In the genomic region with DNA sequence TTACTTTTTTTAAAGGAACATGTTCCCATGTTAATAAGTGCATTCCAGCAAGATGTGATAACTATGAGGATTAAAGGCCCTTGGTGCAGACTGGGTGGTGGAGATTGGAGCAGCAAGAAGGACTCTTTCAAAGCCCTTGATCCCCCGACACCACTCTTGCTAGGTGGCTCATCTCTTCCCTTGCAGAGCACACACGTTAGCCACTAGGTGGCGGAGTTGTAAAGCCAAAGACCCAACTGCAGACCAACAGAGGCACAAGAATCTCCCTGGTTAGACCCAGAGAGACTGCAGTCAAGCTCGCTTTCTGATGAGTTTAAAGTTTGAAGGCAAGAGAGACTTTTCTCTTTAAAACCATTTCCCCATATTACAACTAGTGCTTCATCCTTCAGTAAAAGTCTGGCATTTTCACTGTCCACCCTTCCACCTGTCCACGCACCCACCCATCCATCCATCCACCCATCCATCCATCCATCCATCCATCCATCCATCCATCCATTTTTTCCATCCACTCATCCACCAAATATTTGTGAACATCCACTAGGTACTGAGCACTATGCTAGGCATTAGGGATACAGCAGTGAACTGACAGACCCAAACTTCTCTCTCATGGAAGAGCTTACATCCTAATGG, we compare ENCODE assay signal across 8 cellular contexts.
A peak's percentile ranks its signal among the peaks of the same experiment; 100 is the strongest.
DNase-seq lines count a peak whose midpoint lies in the region; ATAC-seq and TF ChIP-seq lines count a peak whose summit lies in the region.

No MANE protein-coding gene starts in this region.

- H3K79me1 ChIP-seq in IMR-90 (ENCODE audit: low read depth in 1 of 2, low read length in 2 of 2) = no peaks in the 10 kb centered on the region

- in situ Hi-C loops in IMR-90 (cut with MboI; ENCODE audit: low sequenced_read_pairs) = loop anchor here (5.0 kb wide), 1 partner anchor 496 kb away; no protein-coding TSS in a partner anchor

- intact Hi-C loops in IMR-90 (cut with micrococcal nuclease) (loop anchor here (1.0 to 5.0 kb wide), 3 partner anchors 493 to 766 kb away; a partner anchor contains a TSS), PC-3 (cut with micrococcal nuclease) (loop anchor here (1.0 kb wide), 1 partner anchor 509 kb away; no protein-coding TSS in a partner anchor), upper lobe of right lung (cut with DNase I) (no loop called here)

- ATAC-seq in IMR-90 (ENCODE audit: low read depth) (peak; percentile 99), PC-3 (peak; percentile 69), upper lobe of right lung (peak; percentile 93)

- H4K91ac ChIP-seq in IMR-90 (ENCODE audit: insufficient read depth, low read depth, low read length) = no peak overlapping the region

- H3K36me3 ChIP-seq in IMR-90 (ENCODE audit: control insufficient read depth, insufficient read depth, low read length) = no peaks in the 10 kb centered on the region
- H3K36me3 ChIP-seq in PC-3 (ENCODE audit: low read depth, low read length) = no peaks in the 10 kb centered on the region
- H3K36me3 ChIP-seq in osteoblast (ENCODE audit: insufficient read depth, low read length) = no peaks in the 10 kb centered on the region
- H3K36me3 ChIP-seq in upper lobe of right lung = no peaks in the 10 kb centered on the region

- TF ChIP-seq POLR2A in IMR-90 (IDR thresholded peaks at IDR 0.05; ENCODE audit: low read depth, low read length) = no peak

- CTCF ChIA-PET in IMR-90 (lab: Yijun Ruan, JAX) (interaction anchor here (0.6 to 1.0 kb wide), 3 partner anchors 73 to 489 kb away, joined by 3 to 5 read pairs (median 4); no protein-coding TSS in a partner anchor), PC-3 (lab: Charles Lee) (no interaction called here)

- no peak overlapping the region for H4K8ac ChIP-seq in IMR-90 (ENCODE audit: low read depth in 2 of 2, low read length in 2 of 2)

- H2BK15ac ChIP-seq in IMR-90 (ENCODE audit: low read depth, low read length) = no peak overlapping the region

- H4K20me1 ChIP-seq in IMR-90 (ENCODE audit: insufficient read depth, low read length) (no peaks in the 10 kb centered on the region), PC-3 (ENCODE audit: low read length) (no peaks in the 10 kb centered on the region), osteoblast (ENCODE audit: insufficient read depth, low read length) (no peaks in the 10 kb centered on the region)

- H3K9me1 ChIP-seq in IMR-90 (ENCODE audit: insufficient read depth, low read length) = no peaks in the 10 kb centered on the region

- no peaks in the 10 kb centered on the region for H3K9me3 ChIP-seq in IMR-90 (ENCODE audit: control insufficient read depth, insufficient read depth, low read length)
- H3K9me3 ChIP-seq in PC-3 (ENCODE audit: low read length) = no peaks in the 10 kb centered on the region
- H3K9me3 ChIP-seq in osteoblast (ENCODE audit: low read depth, low read length) = no peaks in the 10 kb centered on the region
- no peaks in the 10 kb centered on the region for H3K9me3 ChIP-seq in upper lobe of right lung

- peak; percentile 95 for TF ChIP-seq CTCF in IMR-90 (conservative IDR thresholded peaks at IDR 0.05; ENCODE audit: low read depth, low read length)
- peak; percentile 82 for TF ChIP-seq CTCF in PC-3 (conservative IDR thresholded peaks at IDR 0.05; ENCODE audit: low read depth, low read length)
- peak; percentile 94 for TF ChIP-seq CTCF in foreskin fibroblast (IDR thresholded peaks at IDR 0.05; ENCODE audit: low read depth, low read length)
- peak; percentile 83 for TF ChIP-seq CTCF in osteoblast (IDR thresholded peaks at IDR 0.05; ENCODE audit: extremely low read depth, low read depth, low read length)
- peak; percentile 86 for TF ChIP-seq CTCF in upper lobe of right lung (IDR thresholded peaks at IDR 0.05)

- no peaks in the 10 kb centered on the region; the same call in 1 of the 2 replicates for H3K27me3 ChIP-seq in IMR-90 (ENCODE audit: control insufficient read depth, insufficient read depth, low read length)
- H3K27me3 ChIP-seq in PC-3 (ENCODE audit: low read length) = peaks cover 15% of the 10 kb centered on the region; the same call in 1 of the 2 replicates
- H3K27me3 ChIP-seq in osteoblast (ENCODE audit: insufficient read depth, low read length) = no peaks in the 10 kb centered on the region
- H3K27me3 ChIP-seq in upper lobe of right lung = no peaks in the 10 kb centered on the region

- WGBS in IMR-90 (ENCODE audit: extremely low coverage in 2 of 2, insufficient read length in 1 of 2), 2 experiments = no CpG with 5 or more reads among the region's 5 CpGs

- H3K9me2 ChIP-seq in PC-3 (replicated peaks; ENCODE audit: low read length) = no peaks in the 10 kb centered on the region

- no peak overlapping the region for H2BK5ac ChIP-seq in IMR-90 (ENCODE audit: low read depth, low read length, poor library complexity, severe bottlenecking)

- no peak overlapping the region for H3K23ac ChIP-seq in IMR-90 (ENCODE audit: low read depth, low read length)

- H3K9ac ChIP-seq in IMR-90 (ENCODE audit: low read depth, low read length) = no peak overlapping the region
- no peak overlapping the region for H3K9ac ChIP-seq in PC-3 (ENCODE audit: low read length)

- TF ChIP-seq RAD21 in IMR-90 (IDR thresholded peaks at IDR 0.05; ENCODE audit: low read length) = peak; percentile 97

- POLR2A ChIA-PET in IMR-90 (lab: Charles Lee; ENCODE audit: unreplicated experiment) (no interaction called here), PC-3 (lab: Charles Lee; ENCODE audit: unreplicated experiment) (no interaction called here)

- H3K27ac ChIP-seq in IMR-90 (ENCODE audit: insufficient read depth, low read length) = no peak overlapping the region
- no peak overlapping the region for H3K27ac ChIP-seq in PC-3 (ENCODE audit: low read length)
- H3K27ac ChIP-seq in osteoblast (ENCODE audit: low read depth, low read length) = no peak overlapping the region
- no peak overlapping the region for H3K27ac ChIP-seq in upper lobe of right lung

- H2AFZ ChIP-seq in IMR-90 (replicated peaks; ENCODE audit: low read length, poor library complexity) = no peak overlapping the region
- no peak overlapping the region for H2AFZ ChIP-seq in PC-3 (ENCODE audit: low read length)
- H2AFZ ChIP-seq in osteoblast (ENCODE audit: low read length) = no peak overlapping the region

- H3K56ac ChIP-seq in IMR-90 (ENCODE audit: extremely low read depth, insufficient read depth, low read length) = no peak overlapping the region

- no peak overlapping the region for H2BK20ac ChIP-seq in IMR-90 (ENCODE audit: low read depth, low read length)

- H3K14ac ChIP-seq in IMR-90 (replicated peaks; ENCODE audit: low read depth, low read length) = no peak overlapping the region

- no peak overlapping the region for H3K4ac ChIP-seq in IMR-90 (ENCODE audit: low read depth, low read length)

- H3F3A ChIP-seq in PC-3 (ENCODE audit: low read length, unreplicated experiment) = no peaks in the 10 kb centered on the region

- H3K18ac ChIP-seq in IMR-90 (ENCODE audit: low read depth, low read length) = no peak overlapping the region

- H3K4me1 ChIP-seq in IMR-90 (ENCODE audit: control insufficient read depth, insufficient read depth, low read length) (no peaks in the 10 kb centered on the region), PC-3 (ENCODE audit: insufficient read depth, low read length) (no peaks in the 10 kb centered on the region), osteoblast (ENCODE audit: insufficient read depth, low read length) (no peaks in the 10 kb centered on the region), upper lobe of right lung (no peaks in the 10 kb centered on the region)

- DNase-seq in C1 segment of cervical spinal cord (lab: John Stamatoyannopoulos, UW) (peak in 12 of 14 donors; percentile 3 to 50 (median 18)), GM19238 (ENCODE audit: insufficient read length, low spot score) (peak; percentile 55), IMR-90 (peak; percentile 80), PC-3 (peak; percentile 67), foreskin fibroblast (peak; percentile 20 to 55), osteoblast (ENCODE audit: insufficient read length, low spot score, missing footprints) (peak; percentile 91), upper lobe of right lung (no peak)
- peak; percentile 5 to 19 for DNase-seq in activated T-helper 1 cell treated with anti-CD3 and anti-CD28 coated beads, Interleukin-2, amount 50 U/mL, for 16 hours (ENCODE audit: low read depth in 1 of 2, low spot score in 1 of 2)

- H3K79me2 ChIP-seq in PC-3 (ENCODE audit: low read length) (no peaks in the 10 kb centered on the region), osteoblast (ENCODE audit: insufficient read depth, low read length) (no peaks in the 10 kb centered on the region)

- H4K5ac ChIP-seq in IMR-90 (ENCODE audit: low read depth, low read length) = no peak overlapping the region

- H2AK9ac ChIP-seq in IMR-90 (replicated peaks; ENCODE audit: low read depth, low read length, poor library complexity) = no peak overlapping the region

- H2AK5ac ChIP-seq in IMR-90 (ENCODE audit: low read depth, low read length) = no peak overlapping the region

- no peak overlapping the region for H3K4me2 ChIP-seq in IMR-90 (ENCODE audit: low read depth, low read length)
- H3K4me2 ChIP-seq in PC-3 (ENCODE audit: low read length) = no peak overlapping the region
- H3K4me2 ChIP-seq in osteoblast (ENCODE audit: insufficient read depth, low read length) = no peak overlapping the region

- no TSS peak for BruUV-seq in IMR-90 (replicated peaks; lab: Mats Ljungman, UMichigan)
- BruUV-seq in PC-3 (replicated peaks; lab: Mats Ljungman, UMichigan) = no TSS peak

- H3K4me3 ChIP-seq in IMR-90 (ENCODE audit: insufficient read depth, low read depth, low read length) = no peak overlapping the region
- H3K4me3 ChIP-seq in PC-3 (ENCODE audit: low read length) = no peak overlapping the region
- no peak overlapping the region for H3K4me3 ChIP-seq in foreskin fibroblast (ENCODE audit: low read depth in 1 of 2, low read length in 2 of 2)
- no peak overlapping the region for H3K4me3 ChIP-seq in osteoblast (ENCODE audit: insufficient read depth, low read length)
- H3K4me3 ChIP-seq in upper lobe of right lung = no peak overlapping the region

- H2BK120ac ChIP-seq in IMR-90 (ENCODE audit: low read depth, low read length) = no peak overlapping the region

- dilution Hi-C loops in IMR-90 (cut with HindIII; ENCODE audit: low sequenced_read_pairs, unreplicated experiment) = no loop called here

TF ChIP-seq in IMR-90, 13 proteins besides CTCF, POLR2A, EP300 and RAD21:
- TF ChIP-seq RFX5 (IDR thresholded peaks at IDR 0.05; ENCODE audit: low read depth, low read length) (no peak), BHLHE40 (IDR thresholded peaks at IDR 0.05; ENCODE audit: low read depth, low read length) (no peak), SMC3 (IDR thresholded peaks at IDR 0.05; ENCODE audit: low read depth, low read length) (peak; percentile 96)
